In the genomic region with DNA sequence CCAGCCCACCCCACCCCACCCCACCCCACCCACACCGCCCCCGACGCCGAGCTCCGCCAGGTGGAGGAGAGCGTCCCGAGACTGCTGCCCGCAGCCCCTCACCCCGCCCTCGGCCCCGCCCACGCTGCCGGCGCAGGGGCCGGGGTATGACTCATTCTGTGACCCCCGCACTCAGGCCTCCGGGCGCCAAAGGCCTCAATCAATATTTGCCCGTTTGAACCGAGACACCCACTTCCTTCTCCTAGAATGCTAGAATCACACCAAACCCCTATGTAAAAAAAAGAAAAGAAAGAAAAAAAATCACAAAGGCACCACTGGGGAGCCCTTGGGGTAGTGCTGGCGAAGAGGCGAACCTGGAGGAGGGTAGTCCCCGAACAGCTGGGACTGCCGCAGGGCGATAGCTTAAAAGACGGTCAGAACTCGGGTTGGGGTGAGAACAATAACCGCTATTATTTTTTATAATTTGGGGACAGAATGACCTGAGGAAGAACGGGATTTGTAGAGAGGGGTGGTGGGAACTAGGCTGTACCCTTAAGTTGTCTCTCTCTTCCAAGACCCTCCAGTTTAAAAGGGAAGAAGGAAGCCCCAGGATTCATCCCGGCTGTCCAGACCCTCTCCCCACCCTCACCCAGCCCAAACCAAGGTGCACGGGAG, we compare ENCODE assay signal across 8 cellular contexts. TPM values are rescaled to one million over a fixed set of nuclear protein-coding genes. Genes with fewer than 3 reads are reported as not detected.
DNase-seq lines count a peak whose midpoint lies in the region; ATAC-seq and TF ChIP-seq lines count a peak whose summit lies in the region.

No MANE protein-coding gene starts in this region.

- peak overlapping the region; percentile 91 for H3K9ac ChIP-seq in HCT116 (ENCODE audit: low read length)

- intact Hi-C loops in Calu3 (cut with micrococcal nuclease; ENCODE audit: unreplicated experiment) (loop anchor here (2.0 kb wide), 1 partner anchor 45 kb away; the partner anchor contains the start of gene KRT18), HCT116 (cut with micrococcal nuclease) (loop anchor here (2.0 kb wide), 1 partner anchor 49 kb away; no protein-coding TSS in a partner anchor)

- H3K27me3 Mint-ChIP-seq in Calu3 (ENCODE audit: unreplicated experiment), result no peaks in the 10 kb centered on the region

- CTCF ChIA-PET in Calu3 (lab: Charles Lee), result interaction anchor here (1.6 to 5.4 kb wide), 4 partner anchors 19 to 69 kb away, joined by 4 to 109 read pairs (median 14); no protein-coding TSS in a partner anchor
- CTCF ChIA-PET in HCT116 (lab: Charles Lee), result interaction anchor here (1.4 to 4.4 kb wide), 4 partner anchors 19 to 76 kb away, joined by 4 to 51 read pairs (median 20); no protein-coding TSS in a partner anchor

- peak overlapping the region; percentile 88 for H3K4me2 ChIP-seq in HCT116 (ENCODE audit: low read length)

- no peaks in the 10 kb centered on the region for H3K9me3 ChIP-seq in HCT116 (ENCODE audit: control insufficient read depth in 1 of 2, insufficient read depth in 1 of 2, low read depth in 1 of 2, low read length in 2 of 2)

- H3K9me3 Mint-ChIP-seq in Calu3 (ENCODE audit: low read depth, unreplicated experiment), result no peaks in the 10 kb centered on the region

- peak overlapping the region; percentile 92 for H3K27ac ChIP-seq in HCT116 (ENCODE audit: low read depth, low read length)

- peak; percentile 24 for ATAC-seq in HCT116

- peaks cover 62% of the 10 kb centered on the region for H3K79me2 ChIP-seq in HCT116 (ENCODE audit: insufficient read depth, low read length)

- no peaks in the 10 kb centered on the region for H3K9me2 ChIP-seq in HCT116 (ENCODE audit: insufficient read depth)

- H2AFZ ChIP-seq in HCT116 (ENCODE audit: low read depth, low read length, poor library complexity, severe bottlenecking), result no peak overlapping the region

- peak overlapping the region; percentile 76 for H3K4me3 Mint-ChIP-seq in Calu3 (ENCODE audit: low read depth, unreplicated experiment)

- no peak for TF ChIP-seq CTCF in Calu3 (IDR thresholded peaks at IDR 0.05; ENCODE audit: unreplicated experiment)
- no peak for TF ChIP-seq CTCF in HCT116 (IDR thresholded peaks at IDR 0.05 in 2 of 3, conservative IDR thresholded peaks at IDR 0.05 in 1 of 3; ENCODE audit: borderline replicate concordance in 1 of 3, insufficient read depth in 1 of 3, low read depth in 2 of 3, low read length in 2 of 3)

- BruUV-seq in Calu3 (replicated peaks; lab: Mats Ljungman, UMichigan), result TSS peak; percentile 46
- BruUV-seq in HCT116 (replicated peaks; lab: Mats Ljungman, UMichigan), result TSS peak; percentile 61

- TF ChIP-seq RAD21 in HCT116 (IDR thresholded peaks at IDR 0.05; ENCODE audit: low read depth), result no peak

- POLR2A ChIA-PET in HCT116 (lab: Charles Lee), result interaction anchor here (1.0 to 18.0 kb wide), 13 partner anchors 9 to 756 kb away, joined by 3 to 379 read pairs (median 28); partner anchors contain the start of genes KRT18 and SPRYD3

- H3K36me3 ChIP-seq in HCT116 (ENCODE audit: control insufficient read depth in 1 of 2, insufficient read depth in 2 of 2, low read length in 2 of 2), result peaks cover 20 to 33% of the 10 kb centered on the region in 2 experiments

- TF ChIP-seq POLR2A in HCT116 (IDR thresholded peaks at IDR 0.05; ENCODE audit: borderline replicate concordance, extremely low read depth, insufficient read depth, insufficient read length), result no peak

- H3K36me3 Mint-ChIP-seq in Calu3 (ENCODE audit: insufficient read depth, unreplicated experiment), result peaks cover 97% of the 10 kb centered on the region

- no peaks in the 10 kb centered on the region for H3K27me3 ChIP-seq in HCT116 (ENCODE audit: insufficient read depth, low read length)

- peak; percentile 88 for DNase-seq in Calu3
- no peak for DNase-seq in HCT116 (ENCODE audit: low read depth, low spot score)
- peak; percentile 67 to 72 for DNase-seq in NOMO-1 (lab: John Stamatoyannopoulos, UW; ENCODE audit: unreplicated experiment in 2 of 2)
- DNase-seq in amniotic epithelial cell (ENCODE audit: low read depth), result peak; percentile 61
- DNase-seq in iris pigment epithelial cell (ENCODE audit: low read depth), result peak; percentile 56
- DNase-seq in stimulated activated CD4-positive, alpha-beta T cell treated with anti-CD3 and anti-CD28 coated beads, Interleukin-4, amount 100 ng/mL, for 4 hours, result peak; percentile 30 to 38
- DNase-seq in NCI-H82 treated with DMSO at 0.1 percent for 48 hours (lab: John Stamatoyannopoulos, UW; ENCODE audit: unreplicated experiment), result no peak
- DNase-seq in GF-D8 (lab: John Stamatoyannopoulos, UW), result no peak

- H3K4me3 ChIP-seq in HCT116 (replicated peaks in 1 of 2; ENCODE audit: low read depth in 1 of 2, low read length in 2 of 2), result peak overlapping the region; percentile 91 to 97

- peaks cover 30% of the 10 kb centered on the region; the same call in 1 of the 2 replicates for H4K20me1 ChIP-seq in HCT116 (ENCODE audit: insufficient read depth)

- peaks cover 63 to 82% of the 10 kb centered on the region in 2 experiments for H3K4me1 ChIP-seq in HCT116 (ENCODE audit: control insufficient read depth in 1 of 2, insufficient read depth in 2 of 2, low read length in 2 of 2)

- peaks cover 49% of the 10 kb centered on the region for H3K4me1 Mint-ChIP-seq in Calu3 (ENCODE audit: low read depth, unreplicated experiment)

- RAD21 ChIA-PET in HCT116 (lab: Charles Lee; ENCODE audit: low non-redundant PET in 1 of 2, low total read pairs in 2 of 2, uncharacterized antibody in 2 of 2, unreplicated experiment in 2 of 2), result interaction anchor here (0.6 to 2.6 kb wide), 6 partner anchors 19 to 77 kb away, joined by 3 to 28 read pairs (median 8); no protein-coding TSS in a partner anchor

- H3K27ac Mint-ChIP-seq in Calu3 (ENCODE audit: unreplicated experiment), result peak overlapping the region; percentile 97

TF ChIP-seq in HCT116, 20 proteins besides CTCF, POLR2A, EP300 and RAD21:
- no peak for TF ChIP-seq CBX3 (IDR thresholded peaks at IDR 0.05; ENCODE audit: low read depth)
- no peak for TF ChIP-seq POLR2AphosphoS5 (IDR thresholded peaks at IDR 0.05; ENCODE audit: low read depth, low read length)
- no peak for TF ChIP-seq FOSL1 (IDR thresholded peaks at IDR 0.05; ENCODE audit: low read depth)
- TF ChIP-seq CEBPB (IDR thresholded peaks at IDR 0.05; ENCODE audit: low read depth), result no peak
- TF ChIP-seq EGR1 (IDR thresholded peaks at IDR 0.05; ENCODE audit: low read depth), result no peak
- no peak for TF ChIP-seq EZH2 (IDR thresholded peaks at IDR 0.05)
- TF ChIP-seq ZFX (IDR thresholded peaks at IDR 0.05), result no peak

RNA-seq across cellular contexts. Expression of gene KRT8, which starts 0.9 kb away (rescaled TPM):
- 2,474 and 2,821 TPM in 2 replicates for total RNA-seq in Calu3 (2022)
- 1,655 TPM for total RNA-seq in HCT116 (2021; ENCODE audit: unreplicated experiment)
- polyA plus RNA-seq in HCT116 (2012), result 1,805 and 2,066 TPM in 2 replicates

RNA-seq across cellular contexts. Expression of gene KRT18, which starts 44.9 kb away (rescaled TPM):
- total RNA-seq in Calu3 (2022) (1,777 and 1,816 TPM in 2 replicates), HCT116 (2021; ENCODE audit: unreplicated experiment) (1,229 TPM)
- 1,596 and 1,648 TPM in 2 replicates for polyA plus RNA-seq in HCT116 (2012)

RNA-seq across cellular contexts. Expression of gene KRT78, which starts 55.2 kb away (rescaled TPM):
- total RNA-seq in Calu3 (2022) (0.59 and 0.69 TPM in 2 replicates), HCT116 (2021; ENCODE audit: unreplicated experiment) (not detected)
- 0.06 TPM in 1 of 2 replicates, not detected in the other for polyA plus RNA-seq in HCT116 (2012)

Comparison
In these comparisons a context has a peak if more than half of its experiments do, and no peak if none do; other contexts are left out.
1. DNase-seq: peak in Calu3 (single experiment), NOMO-1 (2 of 2), amniotic epithelial cell (single experiment), iris pigment epithelial cell (single experiment) and stimulated activated CD4-positive, alpha-beta T cell treated with anti-CD3 and anti-CD28 coated beads, Interleukin-4, amount 100 ng/mL, for 4 hours (2 of 2); none in HCT116 (single experiment), NCI-H82 treated with DMSO at 0.1 percent for 48 hours (single experiment) and GF-D8 (single experiment).